7 cellular contexts compared by ENCODE assay signal in the genomic region with DNA sequence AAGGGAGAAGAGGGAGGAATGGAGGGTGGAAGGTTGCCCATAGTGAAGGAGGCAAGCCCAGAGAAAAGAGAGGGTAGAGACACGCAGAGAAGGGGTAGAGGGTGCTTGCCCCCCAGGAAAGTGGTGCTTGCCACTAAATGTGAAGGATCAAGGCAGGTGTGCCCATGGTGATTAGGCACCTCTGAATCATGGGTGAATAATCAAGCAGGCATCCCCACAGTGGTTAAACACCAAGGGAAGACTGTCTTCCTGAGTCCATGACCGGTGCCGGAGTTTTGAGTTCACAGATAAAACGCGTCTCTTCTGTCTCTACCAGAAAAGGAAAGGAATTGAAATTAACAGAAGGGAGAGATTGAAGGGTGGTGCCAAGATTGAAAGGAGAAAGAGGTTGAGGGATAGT.
DNase-seq lines count a peak whose midpoint lies in the region; ATAC-seq and TF ChIP-seq lines count a peak whose summit lies in the region.
"Not testable (repeated sequence)": the region's sequence is repeated elsewhere in the genome, so short reads cannot be mapped to it uniquely, and the experiment has no call there.

No MANE protein-coding gene starts in this region.

- CTCF ChIA-PET in mammary epithelial cell (lab: Charles Lee; ENCODE audit: low non-redundant PET) = not testable (repeated sequence)

- intact Hi-C loops in mammary epithelial cell (cut with micrococcal nuclease) = not testable (repeated sequence)

- dilution Hi-C loops in mammary epithelial cell (cut with HindIII; ENCODE audit: low sequenced_read_pairs) = not testable (repeated sequence)

- H3K4me3 ChIP-seq in mammary epithelial cell (replicated peaks in 1 of 3; ENCODE audit: insufficient read depth in 1 of 3, low read depth in 2 of 3, low read length in 3 of 3) = not testable (repeated sequence)

- not testable (repeated sequence) for H3K36me3 ChIP-seq in mammary epithelial cell (ENCODE audit: insufficient read depth, low read length)

- in situ Hi-C loops in mammary epithelial cell (cut with MboI; ENCODE audit: low sequenced_read_pairs in 2 of 2) = not testable (repeated sequence)

- H3K4me2 ChIP-seq in mammary epithelial cell (ENCODE audit: insufficient read depth, low read depth, low read length) = not testable (repeated sequence)

- BruUV-seq in mammary epithelial cell (replicated peaks; lab: Mats Ljungman, UMichigan) = not testable (repeated sequence)

- not testable (repeated sequence) for H3K4me1 ChIP-seq in mammary epithelial cell (ENCODE audit: insufficient read depth, low read length)
- H3K4me1 ChIP-seq in foreskin keratinocyte = peaks cover 15% of the 10 kb centered on the region

- 44% methylated on average over 1 of the region's 5 CpGs for WGBS in mammary epithelial cell (ENCODE audit: low coverage, missing lambda C conversion rate)

- not testable (repeated sequence) for H3K27ac ChIP-seq in mammary epithelial cell (ENCODE audit: insufficient read depth, low read depth, low read length); foreskin keratinocyte

- DNase-seq in Daoy (ENCODE audit: low read depth) (peak; percentile 21), HT-29 (ENCODE audit: low spot score) (peak; percentile 36), NCI-H82 (lab: John Stamatoyannopoulos, UW) (peak; percentile 18), SW480 (ENCODE audit: low spot score) (peak; percentile 37), mammary epithelial cell (peak; percentile 59), foreskin keratinocyte (peak; percentile 31 to 58), myocyte (ENCODE audit: low read depth) (peak; percentile 53)

- H3K79me2 ChIP-seq in mammary epithelial cell (ENCODE audit: insufficient read depth, low read length) = not testable (repeated sequence)

- not testable (repeated sequence) for H3K27me3 ChIP-seq in mammary epithelial cell (ENCODE audit: insufficient read depth, low read length); foreskin keratinocyte

- H4K20me1 ChIP-seq in mammary epithelial cell (ENCODE audit: insufficient read depth, low read length) = not testable (repeated sequence)

- H3K9ac ChIP-seq in mammary epithelial cell (ENCODE audit: insufficient read depth, low read length) = not testable (repeated sequence)

- H3K9me3 ChIP-seq in mammary epithelial cell (replicated peaks; ENCODE audit: insufficient read depth, low read length) = not testable (repeated sequence)

- ATAC-seq in foreskin keratinocyte = peak; percentile 89

- not testable (repeated sequence) for TF ChIP-seq CTCF in mammary epithelial cell (conservative IDR thresholded peaks at IDR 0.05 in 1 of 2, IDR thresholded peaks at IDR 0.05 in 1 of 2; ENCODE audit: extremely low read depth in 1 of 2, insufficient read depth in 1 of 2, low read depth in 1 of 2, low read length in 2 of 2); foreskin keratinocyte (conservative IDR thresholded peaks at IDR 0.05)

- peak overlapping the region; percentile 49 for H2AFZ ChIP-seq in mammary epithelial cell (ENCODE audit: low read depth, low read length)
